Comparison of ENCODE assay signal across 1 cellular context in genomic region chr12:122473543-122474323, GRCh38.
TF ChIP-seq lines count a peak whose summit lies in the region.

No MANE protein-coding gene starts in this region.

TF ChIP-seq in GM12878, 131 proteins besides CTCF, POLR2A, EP300 and RAD21 (continues in another document):
- TF ChIP-seq NBN (IDR thresholded peaks at IDR 0.05) (no peak), RB1 (IDR thresholded peaks at IDR 0.05; ENCODE audit: borderline replicate concordance) (no peak), CBFB (IDR thresholded peaks at IDR 0.05; ENCODE audit: low read depth) (peak; percentile 54; the same call in 1 of the 2 replicates), TCF3 (IDR thresholded peaks at IDR 0.05; ENCODE audit: borderline replicate concordance, insufficient read depth, low read depth, low read length) (no peak), SMARCA5 (IDR thresholded peaks at IDR 0.05) (no peak), E2F4 (IDR thresholded peaks at IDR 0.05; ENCODE audit: low read depth, low read length) (no peak), TARDBP (IDR thresholded peaks at IDR 0.05; ENCODE audit: borderline replicate concordance) (no peak), CHD1 (IDR thresholded peaks at IDR 0.05; ENCODE audit: low read depth, low read length) (no peak), IKZF1 (conservative IDR thresholded peaks at IDR 0.05) (peak; percentile 48), ESRRA (IDR thresholded peaks at IDR 0.05; ENCODE audit: low read length) (no peak), RELB (IDR thresholded peaks at IDR 0.05; ENCODE audit: low read depth) (peak; percentile 40; the same call in 1 of the 2 replicates), ZNF622 (IDR thresholded peaks at IDR 0.05) (no peak), JUNB (IDR thresholded peaks at IDR 0.05) (no peak), RBBP5 (conservative IDR thresholded peaks at IDR 0.05) (no peak), BCL11A (IDR thresholded peaks at IDR 0.05; ENCODE audit: low read depth, low read length) (0 out of 2 replicates have a peak, but pooled peaks have one; percentile 29), RFX5 (IDR thresholded peaks at IDR 0.05; ENCODE audit: low read depth, low read length) (no peak), CREB1 (IDR thresholded peaks at IDR 0.05; ENCODE audit: low read depth) (0 out of 2 replicates have a peak, but pooled peaks have one; percentile 42), MYB (IDR thresholded peaks at IDR 0.05; ENCODE audit: borderline replicate concordance, low read depth, low read length) (no peak), REST (IDR thresholded peaks at IDR 0.05; ENCODE audit: low read depth, low read length) (no peak), MXI1 (IDR thresholded peaks at IDR 0.05; ENCODE audit: low read depth, low read length) (no peak), ZSCAN29 (IDR thresholded peaks at IDR 0.05) (no peak), ZNF24 (IDR thresholded peaks at IDR 0.05) (no peak), ETV6 (conservative IDR thresholded peaks at IDR 0.05 in 1 of 2, IDR thresholded peaks at IDR 0.05 in 1 of 2; ENCODE audit: borderline replicate concordance in 1 of 2, low read depth in 1 of 2) (no peak), MAX (IDR thresholded peaks at IDR 0.05; ENCODE audit: low read depth, low read length) (no peak), EED (IDR thresholded peaks at IDR 0.05; ENCODE audit: low read depth) (peak; percentile 85), POLR2AphosphoS2 (IDR thresholded peaks at IDR 0.05; ENCODE audit: low read depth, low read length) (no peak), GATAD2B (conservative IDR thresholded peaks at IDR 0.05; ENCODE audit: low read depth) (no peak), NR2C2 (IDR thresholded peaks at IDR 0.05; ENCODE audit: borderline replicate concordance, control insufficient read depth, insufficient read length, low read depth) (no peak), PAX5 (IDR thresholded peaks at IDR 0.05; ENCODE audit: borderline replicate concordance, low read depth, low read length) (peak; percentile 31; the same call in 1 of the 2 replicates), IRF4 (IDR thresholded peaks at IDR 0.05; ENCODE audit: low read depth, low read length) (peak; percentile 79; the same call in 1 of the 2 replicates), ZNF274 (IDR thresholded peaks at IDR 0.05; ENCODE audit: insufficient read depth, insufficient read length) (no peak), FOXM1 (IDR thresholded peaks at IDR 0.05; ENCODE audit: low read depth, low read length) (no peak), KDM1A (IDR thresholded peaks at IDR 0.05; ENCODE audit: borderline replicate concordance) (no peak), NR2F1 (conservative IDR thresholded peaks at IDR 0.05) (no peak), PBX3 (IDR thresholded peaks at IDR 0.05; ENCODE audit: insufficient replicate concordance, low read depth, low read length) (no peak), USF2 (IDR thresholded peaks at IDR 0.05; ENCODE audit: borderline replicate concordance, low read depth, low read length) (no peak), SMAD5 (IDR thresholded peaks at IDR 0.05; ENCODE audit: low read depth) (no peak), HDAC2 (IDR thresholded peaks at IDR 0.05) (no peak), ZBED1 (IDR thresholded peaks at IDR 0.05; ENCODE audit: borderline replicate concordance) (no peak), TCF12 (IDR thresholded peaks at IDR 0.05; ENCODE audit: low read depth, low read length) (no peak), E2F8 (IDR thresholded peaks at IDR 0.05; ENCODE audit: low read depth, partially characterized antibody) (no peak), MTA2 (IDR thresholded peaks at IDR 0.05; ENCODE audit: low read depth) (peak; percentile 13; the same call in 1 of the 2 replicates), RUNX3 (IDR thresholded peaks at IDR 0.05; ENCODE audit: low read length) (peak; percentile 88), MEF2A (IDR thresholded peaks at IDR 0.05; ENCODE audit: insufficient read depth, low read depth, low read length) (0 out of 2 replicates have a peak, but pooled peaks have one; percentile 10), PML (IDR thresholded peaks at IDR 0.05; ENCODE audit: low read length) (peak; percentile 40; the same call in 1 of the 2 replicates), YBX1 (IDR thresholded peaks at IDR 0.05) (no peak), STAT3 (IDR thresholded peaks at IDR 0.05; ENCODE audit: low read depth, low read length) (no peak), CUX1 (IDR thresholded peaks at IDR 0.05; ENCODE audit: insufficient replicate concordance, low read depth, low read length) (no peak), PAX8 (IDR thresholded peaks at IDR 0.05) (no peak), ASH2L (IDR thresholded peaks at IDR 0.05; ENCODE audit: borderline replicate concordance, low read depth) (no peak), PKNOX1 (IDR thresholded peaks at IDR 0.05) (no peak), SIN3A (IDR thresholded peaks at IDR 0.05; ENCODE audit: low read depth, low read length) (no peak), SMC3 (IDR thresholded peaks at IDR 0.05; ENCODE audit: borderline replicate concordance, low read length) (no peak), LARP7 (IDR thresholded peaks at IDR 0.05) (no peak), SREBF2 (IDR thresholded peaks at IDR 0.05; ENCODE audit: low read length) (no peak)
